In the genomic region with DNA sequence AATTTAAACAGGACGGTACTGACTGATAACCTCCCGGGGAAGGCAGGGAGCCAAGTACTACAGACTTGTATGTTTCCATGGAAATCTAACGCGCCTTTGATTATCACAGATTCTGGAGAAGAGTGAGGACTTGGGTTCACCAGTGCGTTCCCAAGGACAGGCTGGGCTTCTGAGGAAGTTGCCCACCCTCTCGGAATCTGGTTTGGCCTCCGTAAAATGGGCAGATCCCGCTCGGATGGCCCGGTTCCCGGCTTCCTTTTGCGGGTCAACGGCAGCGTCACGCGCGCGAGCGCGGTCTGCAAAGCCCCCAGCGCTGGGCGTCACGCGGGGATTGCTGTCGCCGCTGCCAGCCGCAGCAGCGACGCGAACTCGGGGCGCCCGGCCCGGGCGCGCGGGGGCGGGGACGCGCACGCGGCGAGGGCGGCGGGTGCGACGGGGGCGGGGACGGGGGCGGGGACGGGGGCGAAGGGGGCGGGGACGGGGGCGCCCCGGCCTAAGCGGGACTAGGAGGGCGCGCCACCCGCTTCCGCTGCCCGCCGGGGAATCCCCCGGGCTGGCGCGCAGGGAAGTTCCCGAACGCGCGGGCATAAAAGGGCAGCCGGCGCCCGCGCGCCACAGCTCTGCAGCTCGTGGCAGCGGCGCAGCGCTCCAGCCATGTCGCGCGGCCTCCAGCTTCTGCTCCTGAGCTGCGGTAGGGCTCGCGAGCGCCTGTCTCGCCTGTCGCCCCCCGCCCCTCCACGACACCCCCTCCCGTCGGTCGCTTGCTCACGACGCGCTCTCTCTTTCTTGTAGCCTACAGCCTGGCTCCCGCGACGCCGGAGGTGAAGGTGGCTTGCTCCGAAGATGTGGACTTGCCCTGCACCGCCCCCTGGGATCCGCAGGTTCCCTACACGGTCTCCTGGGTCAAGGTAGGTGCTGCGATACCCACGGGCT, we compare ENCODE assay signal across 1 cellular context.
A peak's percentile ranks its signal among the peaks of the same experiment; 100 is the strongest.
TF ChIP-seq lines count a peak whose summit lies in the region.

CD83 (plus strand) TSS at position 615 of the 933 bp plus-strand sequence; CDS start at position 655, 40 bp downstream.

TF ChIP-seq in HepG2, 621 proteins besides CTCF, POLR2A, EP300 and RAD21 (continued from another document and continues in another):
- peak; percentile 69; the same call in 1 of the 2 replicates for TF ChIP-seq ZNF800 (CRISPR knock-in tag; IDR thresholded peaks at IDR 0.05)
- TF ChIP-seq ZFP90 (CRISPR knock-in tag; IDR thresholded peaks at IDR 0.05; ENCODE audit: borderline replicate concordance) = no peak
- TF ChIP-seq FOXA1 (IDR thresholded peaks at IDR 0.05) = no peak
- TF ChIP-seq FOXA1 (CRISPR knock-in tag; IDR thresholded peaks at IDR 0.05) = no peak
- no peak for TF ChIP-seq PAWR (CRISPR knock-in tag; IDR thresholded peaks at IDR 0.05; ENCODE audit: borderline replicate concordance)
- no peak for TF ChIP-seq KAT8 (CRISPR knock-in tag; IDR thresholded peaks at IDR 0.05)
- no peak for TF ChIP-seq HOMEZ (CRISPR knock-in tag; IDR thresholded peaks at IDR 0.05; ENCODE audit: low read depth)
- TF ChIP-seq, protein P1, sequence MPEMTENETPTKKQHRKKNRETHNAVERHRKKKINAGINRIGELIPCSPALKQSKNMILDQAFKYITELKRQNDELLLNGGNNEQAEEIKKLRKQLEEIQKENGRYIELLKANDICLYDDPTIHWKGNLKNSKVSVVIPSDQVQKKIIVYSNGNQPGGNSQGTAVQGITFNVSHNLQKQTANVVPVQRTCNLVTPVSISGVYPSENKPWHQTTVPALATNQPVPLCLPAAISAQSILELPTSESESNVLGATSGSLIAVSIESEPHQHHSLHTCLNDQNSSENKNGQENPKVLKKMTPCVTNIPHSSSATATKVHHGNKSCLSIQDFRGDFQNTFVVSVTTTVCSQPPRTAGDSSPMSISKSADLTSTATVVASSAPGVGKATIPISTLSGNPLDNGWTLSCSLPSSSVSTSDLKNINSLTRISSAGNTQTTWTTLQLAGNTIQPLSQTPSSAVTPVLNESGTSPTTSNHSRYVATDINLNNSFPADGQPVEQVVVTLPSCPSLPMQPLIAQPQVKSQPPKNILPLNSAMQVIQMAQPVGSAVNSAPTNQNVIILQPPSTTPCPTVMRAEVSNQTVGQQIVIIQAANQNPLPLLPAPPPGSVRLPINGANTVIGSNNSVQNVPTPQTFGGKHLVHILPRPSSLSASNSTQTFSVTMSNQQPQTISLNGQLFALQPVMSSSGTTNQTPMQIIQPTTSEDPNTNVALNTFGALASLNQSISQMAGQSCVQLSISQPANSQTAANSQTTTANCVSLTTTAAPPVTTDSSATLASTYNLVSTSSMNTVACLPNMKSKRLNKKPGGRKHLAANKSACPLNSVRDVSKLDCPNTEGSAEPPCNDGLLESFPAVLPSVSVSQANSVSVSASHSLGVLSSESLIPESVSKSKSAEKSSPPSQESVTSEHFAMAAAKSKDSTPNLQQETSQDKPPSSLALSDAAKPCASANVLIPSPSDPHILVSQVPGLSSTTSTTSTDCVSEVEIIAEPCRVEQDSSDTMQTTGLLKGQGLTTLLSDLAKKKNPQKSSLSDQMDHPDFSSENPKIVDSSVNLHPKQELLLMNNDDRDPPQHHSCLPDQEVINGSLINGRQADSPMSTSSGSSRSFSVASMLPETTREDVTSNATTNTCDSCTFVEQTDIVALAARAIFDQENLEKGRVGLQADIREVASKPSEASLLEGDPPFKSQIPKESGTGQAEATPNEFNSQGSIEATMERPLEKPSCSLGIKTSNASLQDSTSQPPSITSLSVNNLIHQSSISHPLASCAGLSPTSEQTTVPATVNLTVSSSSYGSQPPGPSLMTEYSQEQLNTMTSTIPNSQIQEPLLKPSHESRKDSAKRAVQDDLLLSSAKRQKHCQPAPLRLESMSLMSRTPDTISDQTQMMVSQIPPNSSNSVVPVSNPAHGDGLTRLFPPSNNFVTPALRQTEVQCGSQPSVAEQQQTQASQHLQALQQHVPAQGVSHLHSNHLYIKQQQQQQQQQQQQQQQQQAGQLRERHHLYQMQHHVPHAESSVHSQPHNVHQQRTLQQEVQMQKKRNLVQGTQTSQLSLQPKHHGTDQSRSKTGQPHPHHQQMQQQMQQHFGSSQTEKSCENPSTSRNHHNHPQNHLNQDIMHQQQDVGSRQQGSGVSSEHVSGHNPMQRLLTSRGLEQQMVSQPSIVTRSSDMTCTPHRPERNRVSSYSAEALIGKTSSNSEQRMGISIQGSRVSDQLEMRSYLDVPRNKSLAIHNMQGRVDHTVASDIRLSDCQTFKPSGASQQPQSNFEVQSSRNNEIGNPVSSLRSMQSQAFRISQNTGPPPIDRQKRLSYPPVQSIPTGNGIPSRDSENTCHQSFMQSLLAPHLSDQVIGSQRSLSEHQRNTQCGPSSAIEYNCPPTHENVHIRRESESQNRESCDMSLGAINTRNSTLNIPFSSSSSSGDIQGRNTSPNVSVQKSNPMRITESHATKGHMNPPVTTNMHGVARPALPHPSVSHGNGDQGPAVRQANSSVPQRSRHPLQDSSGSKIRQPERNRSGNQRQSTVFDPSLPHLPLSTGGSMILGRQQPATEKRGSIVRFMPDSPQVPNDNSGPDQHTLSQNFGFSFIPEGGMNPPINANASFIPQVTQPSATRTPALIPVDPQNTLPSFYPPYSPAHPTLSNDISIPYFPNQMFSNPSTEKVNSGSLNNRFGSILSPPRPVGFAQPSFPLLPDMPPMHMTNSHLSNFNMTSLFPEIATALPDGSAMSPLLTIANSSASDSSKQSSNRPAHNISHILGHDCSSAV (CRISPR knock-in tag; IDR thresholded peaks at IDR 0.05; ENCODE audit: borderline replicate concordance) = no peak
- TF ChIP-seq ZNF567 (CRISPR knock-in tag; IDR thresholded peaks at IDR 0.05; ENCODE audit: borderline replicate concordance) = no peak
- TF ChIP-seq KLF13 (CRISPR knock-in tag; IDR thresholded peaks at IDR 0.05) = no peak
- TF ChIP-seq, protein P2, sequence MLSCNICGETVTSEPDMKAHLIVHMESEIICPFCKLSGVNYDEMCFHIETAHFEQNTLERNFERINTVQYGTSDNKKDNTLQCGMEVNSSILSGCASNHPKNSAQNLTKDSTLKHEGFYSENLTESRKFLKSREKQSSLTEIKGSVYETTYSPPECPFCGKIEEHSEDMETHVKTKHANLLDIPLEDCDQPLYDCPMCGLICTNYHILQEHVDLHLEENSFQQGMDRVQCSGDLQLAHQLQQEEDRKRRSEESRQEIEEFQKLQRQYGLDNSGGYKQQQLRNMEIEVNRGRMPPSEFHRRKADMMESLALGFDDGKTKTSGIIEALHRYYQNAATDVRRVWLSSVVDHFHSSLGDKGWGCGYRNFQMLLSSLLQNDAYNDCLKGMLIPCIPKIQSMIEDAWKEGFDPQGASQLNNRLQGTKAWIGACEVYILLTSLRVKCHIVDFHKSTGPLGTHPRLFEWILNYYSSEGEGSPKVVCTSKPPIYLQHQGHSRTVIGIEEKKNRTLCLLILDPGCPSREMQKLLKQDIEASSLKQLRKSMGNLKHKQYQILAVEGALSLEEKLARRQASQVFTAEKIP (CRISPR knock-in tag; IDR thresholded peaks at IDR 0.05; ENCODE audit: borderline replicate concordance) = no peak
- no peak for TF ChIP-seq NFAT5 (CRISPR knock-in tag; IDR thresholded peaks at IDR 0.05)
- TF ChIP-seq HIVEP1 (CRISPR knock-in tag; IDR thresholded peaks at IDR 0.05) = peak; percentile 94
- TF ChIP-seq ZNF672 (CRISPR knock-in tag; IDR thresholded peaks at IDR 0.05) = no peak
- TF ChIP-seq, protein P3, sequence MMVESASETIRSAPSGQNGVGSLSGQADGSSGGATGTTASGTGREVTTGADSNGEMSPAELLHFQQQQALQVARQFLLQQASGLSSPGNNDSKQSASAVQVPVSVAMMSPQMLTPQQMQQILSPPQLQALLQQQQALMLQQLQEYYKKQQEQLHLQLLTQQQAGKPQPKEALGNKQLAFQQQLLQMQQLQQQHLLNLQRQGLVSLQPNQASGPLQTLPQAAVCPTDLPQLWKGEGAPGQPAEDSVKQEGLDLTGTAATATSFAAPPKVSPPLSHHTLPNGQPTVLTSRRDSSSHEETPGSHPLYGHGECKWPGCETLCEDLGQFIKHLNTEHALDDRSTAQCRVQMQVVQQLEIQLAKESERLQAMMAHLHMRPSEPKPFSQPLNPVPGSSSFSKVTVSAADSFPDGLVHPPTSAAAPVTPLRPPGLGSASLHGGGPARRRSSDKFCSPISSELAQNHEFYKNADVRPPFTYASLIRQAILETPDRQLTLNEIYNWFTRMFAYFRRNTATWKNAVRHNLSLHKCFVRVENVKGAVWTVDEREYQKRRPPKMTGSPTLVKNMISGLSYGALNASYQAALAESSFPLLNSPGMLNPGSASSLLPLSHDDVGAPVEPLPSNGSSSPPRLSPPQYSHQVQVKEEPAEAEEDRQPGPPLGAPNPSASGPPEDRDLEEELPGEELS (CRISPR knock-in tag; IDR thresholded peaks at IDR 0.05) = no peak
- no peak for TF ChIP-seq ZNF530 (CRISPR knock-in tag; IDR thresholded peaks at IDR 0.05; ENCODE audit: low read depth)
- TF ChIP-seq ZNF720 (CRISPR knock-in tag; IDR thresholded peaks at IDR 0.05) = no peak
- 0 out of 2 replicates have a peak, but pooled peaks have one; percentile 29 for TF ChIP-seq ZNF205 (CRISPR knock-in tag; IDR thresholded peaks at IDR 0.05)
- no peak for TF ChIP-seq ZNF558 (CRISPR knock-in tag; IDR thresholded peaks at IDR 0.05; ENCODE audit: borderline replicate concordance)
- TF ChIP-seq ZNF274 (CRISPR knock-in tag; IDR thresholded peaks at IDR 0.05) = peak; percentile 82
- no peak for TF ChIP-seq NCOR1 (IDR thresholded peaks at IDR 0.05; ENCODE audit: borderline replicate concordance, low read length)
- TF ChIP-seq RBM39 (IDR thresholded peaks at IDR 0.05; ENCODE audit: low read depth, low read length, poor library complexity, severe bottlenecking) = peak; percentile 60
- no peak for TF ChIP-seq NR2F6 (IDR thresholded peaks at IDR 0.05)
- TF ChIP-seq NR2F6 (CRISPR knock-in tag; IDR thresholded peaks at IDR 0.05) = no peak
- TF ChIP-seq, protein P4, sequence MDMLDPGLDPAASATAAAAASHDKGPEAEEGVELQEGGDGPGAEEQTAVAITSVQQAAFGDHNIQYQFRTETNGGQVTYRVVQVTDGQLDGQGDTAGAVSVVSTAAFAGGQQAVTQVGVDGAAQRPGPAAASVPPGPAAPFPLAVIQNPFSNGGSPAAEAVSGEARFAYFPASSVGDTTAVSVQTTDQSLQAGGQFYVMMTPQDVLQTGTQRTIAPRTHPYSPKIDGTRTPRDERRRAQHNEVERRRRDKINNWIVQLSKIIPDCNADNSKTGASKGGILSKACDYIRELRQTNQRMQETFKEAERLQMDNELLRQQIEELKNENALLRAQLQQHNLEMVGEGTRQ (IDR thresholded peaks at IDR 0.05; ENCODE audit: low read depth, low read length) = no peak
- TF ChIP-seq, protein P4 (CRISPR knock-in tag; IDR thresholded peaks at IDR 0.05; ENCODE audit: borderline replicate concordance) = no peak
- TF ChIP-seq TAF15 (IDR thresholded peaks at IDR 0.05; ENCODE audit: low read depth, low read length, poor library complexity, severe bottlenecking) = no peak
